Comparison of ENCODE assay signal across 16 cellular contexts in genomic region chr21:37593015-37593414, GRCh38.
DNase-seq lines count a peak whose midpoint lies in the region; ATAC-seq and TF ChIP-seq lines count a peak whose summit lies in the region.
"Had no signal": no experiment of that assay in that cellular context is flagged by ENCODE, and none has a peak within 500 bp of the region (broad histone marks: within the 10 kb centered on the region; RNA-seq: fewer than 3 reads in every experiment).

No MANE protein-coding gene starts in this region.

- 0 out of 2 replicates have a peak overlapping the region, but pooled peaks have one; percentile 5 for H3K4me2 ChIP-seq in OCI-LY7 (ENCODE audit: low read length)

- peak overlapping the region; percentile 36; the same call in 1 of the 2 replicates for H2AFZ ChIP-seq in OCI-LY7 (ENCODE audit: low read length)

- H3K4me3 Mint-ChIP-seq in stimulated activated naive CD8-positive, alpha-beta T cell treated with anti-CD3 and anti-CD28 coated beads, Interleukin-15, amount 100 ng/mL, for 72 hours = no peak overlapping the region
- H3K4me3 Mint-ChIP-seq: activated naive CD4-positive, alpha-beta T cell treated with anti-CD3 and anti-CD28 coated beads, Interleukin-2, amount 50 U/mL, for 24 hours; activated T-cell treated with anti-CD3 and anti-CD28 coated beads, Interleukin-2, amount 50 U/mL, for 24 hours; CD8-positive, alpha-beta memory T cell had no signal

- H3K4me1 Mint-ChIP-seq in stimulated activated naive CD8-positive, alpha-beta T cell treated with anti-CD3 and anti-CD28 coated beads, Interleukin-15, amount 100 ng/mL, for 72 hours = peaks cover 4% of the 10 kb centered on the region
- H3K4me1 Mint-ChIP-seq: activated naive CD4-positive, alpha-beta T cell treated with anti-CD3 and anti-CD28 coated beads, Interleukin-2, amount 50 U/mL, for 24 hours had no signal

- H3K27me3 Mint-ChIP-seq in stimulated activated naive CD8-positive, alpha-beta T cell treated with anti-CD3 and anti-CD28 coated beads, Interleukin-15, amount 100 ng/mL, for 72 hours = no peaks in the 10 kb centered on the region
- H3K27me3 Mint-ChIP-seq: activated naive CD4-positive, alpha-beta T cell treated with anti-CD3 and anti-CD28 coated beads, Interleukin-2, amount 50 U/mL, for 24 hours had no signal

- BruUV-seq in OCI-LY7 (replicated peaks; lab: Mats Ljungman, UMichigan) = no TSS peak

- no peaks in the 10 kb centered on the region for H3K9me3 Mint-ChIP-seq in stimulated activated naive CD8-positive, alpha-beta T cell treated with anti-CD3 and anti-CD28 coated beads, Interleukin-15, amount 100 ng/mL, for 72 hours
- H3K9me3 Mint-ChIP-seq: activated naive CD4-positive, alpha-beta T cell treated with anti-CD3 and anti-CD28 coated beads, Interleukin-2, amount 50 U/mL, for 24 hours; activated T-cell treated with anti-CD3 and anti-CD28 coated beads, Interleukin-2, amount 50 U/mL, for 24 hours; CD8-positive, alpha-beta memory T cell had no signal

- no peak overlapping the region for H3K27ac ChIP-seq in OCI-LY7 (ENCODE audit: low read depth, low read length, poor library complexity, severe bottlenecking)
- H3K27ac ChIP-seq in right cardiac atrium (ENCODE audit: low read length) = no peak overlapping the region
- H3K27ac ChIP-seq: breast epithelium had no signal

- peak; percentile 28 for ATAC-seq in stimulated activated naive CD8-positive, alpha-beta T cell treated with anti-CD3 and anti-CD28 coated beads, Interleukin-15, amount 100 ng/mL, for 72 hours
- ATAC-seq in stimulated activated naive CD8-positive, alpha-beta T cell treated with anti-CD3 and anti-CD28 coated beads, Interleukin-15, Interleukin-2, amounts not matched to agents 100 U/mL and 50 U/mL, for 24 hours = no peak
- ATAC-seq in right cardiac atrium = peak; percentile 55 to 73
- ATAC-seq: left colon had no signal

- no peaks in the 10 kb centered on the region for H3K36me3 ChIP-seq in OCI-LY7 (ENCODE audit: insufficient read depth, low read length)
- H3K36me3 ChIP-seq: breast epithelium had no signal

- H3K9me2 ChIP-seq in OCI-LY7 (ENCODE audit: insufficient read depth, low read length) = no peaks in the 10 kb centered on the region

- CTCF ChIA-PET in OCI-LY7 (lab: Charles Lee; ENCODE audit: unreplicated experiment) = no interaction called here

- no peak overlapping the region for H3K4me3 ChIP-seq in OCI-LY7 (ENCODE audit: low read depth, low read length, poor library complexity, severe bottlenecking)
- H3K4me3 ChIP-seq in right cardiac atrium (ENCODE audit: low read length) = no peak overlapping the region
- H3K4me3 ChIP-seq: breast epithelium had no signal

- TF ChIP-seq CTCF in OCI-LY7 (conservative IDR thresholded peaks at IDR 0.05; ENCODE audit: low read length) = no peak

- intact Hi-C loops in OCI-LY7 (cut with micrococcal nuclease; ENCODE audit: unreplicated experiment) (no loop called here), right cardiac atrium (cut with DNase I) (no loop called here)

- POLR2A ChIA-PET in OCI-LY7 (lab: Charles Lee) = no interaction called here

- no peaks in the 10 kb centered on the region for H3K27me3 ChIP-seq in right cardiac atrium (ENCODE audit: control insufficient read depth, insufficient read depth)
- H3K27me3 ChIP-seq: breast epithelium had no signal

- peaks cover 3% of the 10 kb centered on the region for H3K4me1 ChIP-seq in OCI-LY7 (ENCODE audit: insufficient read depth, low read length, poor library complexity, severe bottlenecking)
- H3K4me1 ChIP-seq in right cardiac atrium (ENCODE audit: control insufficient read depth, insufficient read depth, low read length) = no peaks in the 10 kb centered on the region
- H3K4me1 ChIP-seq: breast epithelium had no signal

- H3K27ac Mint-ChIP-seq in stimulated activated naive CD8-positive, alpha-beta T cell treated with anti-CD3 and anti-CD28 coated beads, Interleukin-15, amount 100 ng/mL, for 72 hours = no peak overlapping the region
- H3K27ac Mint-ChIP-seq: activated naive CD4-positive, alpha-beta T cell treated with anti-CD3 and anti-CD28 coated beads, Interleukin-2, amount 50 U/mL, for 24 hours; activated T-cell treated with anti-CD3 and anti-CD28 coated beads, Interleukin-2, amount 50 U/mL, for 24 hours had no signal

- H4K20me1 ChIP-seq in OCI-LY7 (ENCODE audit: insufficient read depth, low read length) = no peaks in the 10 kb centered on the region

- H3K9me3 ChIP-seq in OCI-LY7 (ENCODE audit: low read length) (no peaks in the 10 kb centered on the region), right cardiac atrium (ENCODE audit: control insufficient read depth, low read length) (no peaks in the 10 kb centered on the region)
- H3K9me3 ChIP-seq: breast epithelium had no signal

- WGBS in right cardiac atrium = 55% methylated on average over 5 of the region's 5 CpGs

- no peaks in the 10 kb centered on the region for H3K79me2 ChIP-seq in OCI-LY7 (ENCODE audit: insufficient read depth, low read depth, low read length)

- no peak for DNase-seq in stimulated activated naive CD8-positive, alpha-beta T cell treated with anti-CD3 and anti-CD28 coated beads, Interleukin-15, amount 100 ng/mL, for 72 hours
- no peak for DNase-seq in stimulated activated naive CD8-positive, alpha-beta T cell treated with anti-CD3 and anti-CD28 coated beads, Interleukin-15, Interleukin-2, amounts not matched to agents 100 U/mL and 50 U/mL, for 24 hours
- DNase-seq in OCI-LY7 (ENCODE audit: low spot score) = peak; percentile 6
- DNase-seq in right cardiac atrium = no peak
- DNase-seq in ureter (ENCODE audit: low spot score) = peak; percentile 10
- no peak for DNase-seq in NCI-H510A (lab: John Stamatoyannopoulos, UW)
- DNase-seq in MV-4-11 (lab: John Stamatoyannopoulos, UW) = no peak
- no peak for DNase-seq in stimulated activated CD4-positive, alpha-beta T cell treated with anti-CD3 and anti-CD28 coated beads, Interleukin-4, amount 100 ng/mL, for 4 hours
- DNase-seq: activated T-cell treated with anti-CD3 and anti-CD28 coated beads, Interleukin-2, amount 50 U/mL, for 24 hours; CD8-positive, alpha-beta memory T cell; left colon; NCI-H2171 treated with DMSO at 0.1 percent for 48 hours; SHP77 treated with DMSO at 0.1 percent for 48 hours; T-helper 1 cell had no signal

Comparison
In these comparisons a context has a peak if more than half of its experiments do, and no peak if none do; other contexts are left out.
1. DNase-seq: peak in OCI-LY7 (single experiment) and ureter (single experiment); none in stimulated activated naive CD8-positive, alpha-beta T cell treated with anti-CD3 and anti-CD28 coated beads, Interleukin-15, amount 100 ng/mL, for 72 hours (0 of 2), stimulated activated naive CD8-positive, alpha-beta T cell treated with anti-CD3 and anti-CD28 coated beads, Interleukin-15, Interleukin-2, amounts not matched to agents 100 U/mL and 50 U/mL, for 24 hours (single experiment), right cardiac atrium (0 of 3), NCI-H510A (single experiment), MV-4-11 (single experiment) and stimulated activated CD4-positive, alpha-beta T cell treated with anti-CD3 and anti-CD28 coated beads, Interleukin-4, amount 100 ng/mL, for 4 hours (0 of 2).